ENCODE assay signal across 10 cellular contexts in genomic region chr4:76463568-76463967, GRCh38. TPM values are rescaled to one million over a fixed set of nuclear protein-coding genes. Genes with fewer than 3 reads are reported as not detected.
"Had no signal": no experiment of that assay in that cellular context is flagged by ENCODE, and none has a peak within 500 bp of the region (broad histone marks: within the 10 kb centered on the region; RNA-seq: fewer than 3 reads in every experiment).

No MANE protein-coding gene starts in this region.

- H2AFZ ChIP-seq: GM23338 had no signal

- DNase-seq: H9, HCEC 1CT, HFFc6, KBM-7 had no signal

- H3K4me1 Mint-ChIP-seq: IgD-negative memory B cell had no signal

- H3K27ac Mint-ChIP-seq: GM23338, H9, HFFc6, IgD-negative memory B cell had no signal

- H3K36me3 Mint-ChIP-seq: IgD-negative memory B cell had no signal

- H3K4me3 ChIP-seq: GM23338 had no signal

- H3K27ac ChIP-seq: HL-60 had no signal

- H3K4me3 Mint-ChIP-seq: GM23338, H9, HFFc6 had no signal

- H3K4me2 ChIP-seq: GM23338 had no signal

RNA-seq across cellular contexts. Expression of gene SHROOM3, which starts 28.5 kb away (rescaled TPM):
- total RNA-seq: HepG2 had no signal
- polyA plus RNA-seq: IgD-negative memory B cell had no signal

RNA-seq across cellular contexts. Expression of gene CCDC158, which starts 42.6 kb away (rescaled TPM):
- total RNA-seq: H1, H9, HepG2, HT1080 had no signal
- polyA plus RNA-seq: H1, HepG2, IgD-negative memory B cell had no signal
